In genomic region chr1:240492832-240493440, GRCh38 we compare ENCODE assay signal across 9 cellular contexts.
DNase-seq lines count a peak whose midpoint lies in the region; ATAC-seq and TF ChIP-seq lines count a peak whose summit lies in the region.
"Had no signal": no experiment of that assay in that cellular context is flagged by ENCODE, and none has a peak within 500 bp of the region (broad histone marks: within the 10 kb centered on the region; RNA-seq: fewer than 3 reads in every experiment).

No MANE protein-coding gene starts in this region.

- BruUV-seq in IMR-90 (replicated peaks; lab: Mats Ljungman, UMichigan): no TSS peak

- no peak overlapping the region for H4K8ac ChIP-seq in IMR-90 (ENCODE audit: low read depth in 2 of 2, low read length in 2 of 2)

- H3K9me3 ChIP-seq in CD4-positive, alpha-beta memory T cell (ENCODE audit: control insufficient read depth in 1 of 2, low read length in 2 of 2): no peaks in the 10 kb centered on the region
- H3K9me3 ChIP-seq in IMR-90 (ENCODE audit: control insufficient read depth, insufficient read depth, low read length) (no peaks in the 10 kb centered on the region), lung (ENCODE audit: control insufficient read depth in 2 of 2, insufficient read depth in 1 of 2, low read length in 1 of 2) (peaks cover 0 to 4% of the 10 kb centered on the region in 2 donors)
- H3K9me3 ChIP-seq: gastrocnemius medialis had no signal

- peaks cover 0 to 2% (median under 1%) of the 10 kb centered on the region in 4 donors for H3K4me1 Mint-ChIP-seq in CD4-positive, alpha-beta memory T cell
- no peaks in the 10 kb centered on the region for H3K4me1 Mint-ChIP-seq in central memory CD8-positive, alpha-beta T cell

- peaks cover 0 to 1% of the 10 kb centered on the region in 2 donors for H3K27me3 Mint-ChIP-seq in CD4-positive, alpha-beta memory T cell
- no peaks in the 10 kb centered on the region for H3K27me3 Mint-ChIP-seq in central memory CD8-positive, alpha-beta T cell

- ATAC-seq in IMR-90 (ENCODE audit: low read depth) (0 out of 2 replicates have a peak, but pooled peaks have one; percentile 7), lung (ENCODE audit: insufficient read depth, low FRiP score) (peak; percentile 19), HG03095 (IDR thresholded peaks at IDR 0.05; ENCODE audit: unreplicated experiment) (no peak), HG03354 (IDR thresholded peaks at IDR 0.05; ENCODE audit: poor library complexity, severe bottlenecking, unreplicated experiment) (no peak)
- ATAC-seq in central memory CD8-positive, alpha-beta T cell (replicated peaks; ENCODE audit: extremely low read depth, poor library complexity, severe bottlenecking): no peak
- ATAC-seq: gastrocnemius medialis had no signal

- no peak overlapping the region for H3K56ac ChIP-seq in IMR-90 (ENCODE audit: extremely low read depth, insufficient read depth, low read length)

- H2AK9ac ChIP-seq in IMR-90 (replicated peaks; ENCODE audit: low read depth, low read length, poor library complexity): no peak overlapping the region

- H2BK5ac ChIP-seq in IMR-90 (ENCODE audit: low read depth, low read length, poor library complexity, severe bottlenecking): no peak overlapping the region

- intact Hi-C loops in CD4-positive, alpha-beta memory T cell (cut with micrococcal nuclease): no loop called here
- intact Hi-C loops in IMR-90 (cut with micrococcal nuclease): no loop called here

- H3K79me1 ChIP-seq in IMR-90 (ENCODE audit: low read depth in 1 of 2, low read length in 2 of 2): peaks cover 0 to 26% of the 10 kb centered on the region in 2 experiments; a peak in 2 of 4 replicates

- H3K4me2 ChIP-seq in IMR-90 (ENCODE audit: low read depth, low read length): no peak overlapping the region

- peaks cover 0 to 10% (median 0%) of the 10 kb centered on the region in 8 donors for H3K9me3 Mint-ChIP-seq in CD4-positive, alpha-beta memory T cell
- peaks cover 13% of the 10 kb centered on the region for H3K9me3 Mint-ChIP-seq in central memory CD8-positive, alpha-beta T cell

- H4K5ac ChIP-seq in IMR-90 (ENCODE audit: low read depth, low read length): no peak overlapping the region

- H3K27ac ChIP-seq in CD4-positive, alpha-beta memory T cell (ENCODE audit: low read depth, low read length): no peak overlapping the region
- no peak overlapping the region for H3K27ac ChIP-seq in IMR-90 (ENCODE audit: insufficient read depth, low read length)
- H3K27ac ChIP-seq in lung (ENCODE audit: low read depth in 1 of 2, low read length in 1 of 2): no peak overlapping the region
- H3K27ac ChIP-seq: gastrocnemius medialis had no signal

- peak overlapping the region; percentile 69 for H2AFZ ChIP-seq in IMR-90 (replicated peaks; ENCODE audit: low read length, poor library complexity)

- no peak overlapping the region for H2BK15ac ChIP-seq in IMR-90 (ENCODE audit: low read depth, low read length)

- H3K36me3 Mint-ChIP-seq in CD4-positive, alpha-beta memory T cell: no peaks in the 10 kb centered on the region
- H3K36me3 Mint-ChIP-seq in central memory CD8-positive, alpha-beta T cell (ENCODE audit: insufficient read depth): no peaks in the 10 kb centered on the region

- CTCF ChIA-PET in CD4-positive, alpha-beta memory T cell (lab: Charles Lee; ENCODE audit: partially characterized antibody): no interaction called here
- CTCF ChIA-PET in IMR-90 (lab: Yijun Ruan, JAX): no interaction called here

- no peaks in the 10 kb centered on the region for H3K27me3 ChIP-seq in CD4-positive, alpha-beta memory T cell (ENCODE audit: insufficient read depth, low read length)
- H3K27me3 ChIP-seq in IMR-90 (ENCODE audit: control insufficient read depth, insufficient read depth, low read length): no peaks in the 10 kb centered on the region
- no peaks in the 10 kb centered on the region for H3K27me3 ChIP-seq in lung (ENCODE audit: control insufficient read depth, insufficient read depth)
- H3K27me3 ChIP-seq: gastrocnemius medialis had no signal

- no peak overlapping the region for H3K18ac ChIP-seq in IMR-90 (ENCODE audit: low read depth, low read length)

- H3K4me1 ChIP-seq in CD4-positive, alpha-beta memory T cell (ENCODE audit: insufficient read depth, low read length): no peaks in the 10 kb centered on the region
- H3K4me1 ChIP-seq in IMR-90 (ENCODE audit: control insufficient read depth, insufficient read depth, low read length) (peaks cover 3% of the 10 kb centered on the region), lung (ENCODE audit: control insufficient read depth in 2 of 2, insufficient read depth in 2 of 2, low read length in 2 of 2) (no peaks in the 10 kb centered on the region)
- H3K4me1 ChIP-seq: gastrocnemius medialis had no signal

- POLR2A ChIA-PET in CD4-positive, alpha-beta memory T cell (lab: Charles Lee; ENCODE audit: partially characterized antibody): no interaction called here
- POLR2A ChIA-PET in IMR-90 (lab: Charles Lee; ENCODE audit: unreplicated experiment): no interaction called here

- H2BK20ac ChIP-seq in IMR-90 (ENCODE audit: low read depth, low read length): peak overlapping the region; percentile 43; the same call in 1 of the 2 replicates

- no peak for TF ChIP-seq POLR2A in IMR-90 (IDR thresholded peaks at IDR 0.05; ENCODE audit: low read depth, low read length)

- in situ Hi-C loops in IMR-90 (cut with MboI; ENCODE audit: low sequenced_read_pairs): no loop called here

- WGBS in IMR-90 (ENCODE audit: extremely low coverage in 2 of 2, insufficient read length in 1 of 2), 2 experiments: 58% methylated on average over 25 of the region's 52 CpGs; no CpG with 5 or more reads in 1 of the 2 experiments
- WGBS in lung, 2 donors: 42 to 45% methylated on average over 46 to 52 of the region's 52 CpGs

- no peak overlapping the region for H3K23ac ChIP-seq in IMR-90 (ENCODE audit: low read depth, low read length)

- no peak overlapping the region for H3K14ac ChIP-seq in IMR-90 (replicated peaks; ENCODE audit: low read depth, low read length)

- no peaks in the 10 kb centered on the region for H4K20me1 ChIP-seq in IMR-90 (ENCODE audit: insufficient read depth, low read length)

- 0 out of 2 replicates have a peak overlapping the region, but pooled peaks have one; percentile 27 for H2BK120ac ChIP-seq in IMR-90 (ENCODE audit: low read depth, low read length)

- H2AK5ac ChIP-seq in IMR-90 (ENCODE audit: low read depth, low read length): peak overlapping the region; percentile 51; the same call in 1 of the 2 replicates

- dilution Hi-C loops in IMR-90 (cut with HindIII; ENCODE audit: low sequenced_read_pairs, unreplicated experiment): no loop called here

- no peak overlapping the region for H3K9ac ChIP-seq in IMR-90 (ENCODE audit: low read depth, low read length)

- peak overlapping the region; percentile 27 for H3K4ac ChIP-seq in IMR-90 (ENCODE audit: low read depth, low read length)

- no peak overlapping the region for H3K4me3 ChIP-seq in CD4-positive, alpha-beta memory T cell (ENCODE audit: low read length in 2 of 2)
- no peak overlapping the region for H3K4me3 ChIP-seq in IMR-90 (ENCODE audit: insufficient read depth, low read depth, low read length)
- H3K4me3 ChIP-seq in lung: no peak overlapping the region
- H3K4me3 ChIP-seq: gastrocnemius medialis had no signal

- peak in 3 of 5 donors; percentile 14 to 36 (median 31) for DNase-seq in CD4-positive, alpha-beta memory T cell
- peak; percentile 14 for DNase-seq in IMR-90
- DNase-seq in central memory CD8-positive, alpha-beta T cell (ENCODE audit: low spot score in 2 of 2): no peak
- DNase-seq in lung (ENCODE audit: low spot score): no peak
- no peak for DNase-seq in dermis blood vessel endothelial cell
- DNase-seq in NCI-H69 (lab: John Stamatoyannopoulos, UW): no peak
- DNase-seq: gastrocnemius medialis had no signal

- no peak for TF ChIP-seq CTCF in IMR-90 (conservative IDR thresholded peaks at IDR 0.05; ENCODE audit: low read depth, low read length)
- TF ChIP-seq CTCF in lung (IDR thresholded peaks at IDR 0.05; ENCODE audit: control extremely low read depth, extremely low read depth): no peak

- peaks cover 7% of the 10 kb centered on the region for H3K9me1 ChIP-seq in IMR-90 (ENCODE audit: insufficient read depth, low read length)

- no peaks in the 10 kb centered on the region for H3K36me3 ChIP-seq in CD4-positive, alpha-beta memory T cell (ENCODE audit: insufficient read depth, low read length)
- H3K36me3 ChIP-seq in IMR-90 (ENCODE audit: control insufficient read depth, insufficient read depth, low read length): no peaks in the 10 kb centered on the region; the same call in 1 of the 2 replicates
- H3K36me3 ChIP-seq in lung (ENCODE audit: control insufficient read depth in 2 of 2, insufficient read depth in 2 of 2, low read length in 2 of 2): no peaks in the 10 kb centered on the region
- H3K36me3 ChIP-seq: gastrocnemius medialis had no signal

- H3K27ac Mint-ChIP-seq in CD4-positive, alpha-beta memory T cell: no peak overlapping the region
- H3K27ac Mint-ChIP-seq in central memory CD8-positive, alpha-beta T cell (ENCODE audit: low read depth): no peak overlapping the region

- H3K4me3 Mint-ChIP-seq in CD4-positive, alpha-beta memory T cell: peak overlapping the region; percentile 12 to 74 (median 51)
- H3K4me3 Mint-ChIP-seq in central memory CD8-positive, alpha-beta T cell: peak overlapping the region; percentile 40

- TF ChIP-seq RAD21 in IMR-90 (IDR thresholded peaks at IDR 0.05; ENCODE audit: low read length): no peak

- H4K91ac ChIP-seq in IMR-90 (ENCODE audit: insufficient read depth, low read depth, low read length): peak overlapping the region; percentile 7; the same call in 1 of the 2 replicates

TF ChIP-seq in IMR-90, 13 proteins besides CTCF, POLR2A, EP300 and RAD21:
- TF ChIP-seq BHLHE40 (IDR thresholded peaks at IDR 0.05; ENCODE audit: low read depth, low read length) (no peak), ELK1 (IDR thresholded peaks at IDR 0.05; ENCODE audit: borderline replicate concordance, low read depth, low read length) (no peak), MAFK (IDR thresholded peaks at IDR 0.05; ENCODE audit: low read depth, low read length) (no peak), NFE2L2 (IDR thresholded peaks at IDR 0.05; ENCODE audit: low read depth, low read length) (no peak), MXI1 (IDR thresholded peaks at IDR 0.05; ENCODE audit: borderline replicate concordance, low read depth, low read length) (no peak)

Comparison
In these comparisons a context has a peak if more than half of its experiments do, and no peak if none do; other contexts are left out.
1. DNase-seq: peak in CD4-positive, alpha-beta memory T cell (3 of 5) and IMR-90 (single experiment); none in central memory CD8-positive, alpha-beta T cell (0 of 2), lung (single experiment), dermis blood vessel endothelial cell (single experiment) and NCI-H69 (single experiment).
2. ATAC-seq: peak in IMR-90 (single experiment) and lung (single experiment); none in central memory CD8-positive, alpha-beta T cell (single experiment), HG03095 (single experiment) and HG03354 (single experiment).